ENCODE assay signal across 1 cellular context in the genomic region with DNA sequence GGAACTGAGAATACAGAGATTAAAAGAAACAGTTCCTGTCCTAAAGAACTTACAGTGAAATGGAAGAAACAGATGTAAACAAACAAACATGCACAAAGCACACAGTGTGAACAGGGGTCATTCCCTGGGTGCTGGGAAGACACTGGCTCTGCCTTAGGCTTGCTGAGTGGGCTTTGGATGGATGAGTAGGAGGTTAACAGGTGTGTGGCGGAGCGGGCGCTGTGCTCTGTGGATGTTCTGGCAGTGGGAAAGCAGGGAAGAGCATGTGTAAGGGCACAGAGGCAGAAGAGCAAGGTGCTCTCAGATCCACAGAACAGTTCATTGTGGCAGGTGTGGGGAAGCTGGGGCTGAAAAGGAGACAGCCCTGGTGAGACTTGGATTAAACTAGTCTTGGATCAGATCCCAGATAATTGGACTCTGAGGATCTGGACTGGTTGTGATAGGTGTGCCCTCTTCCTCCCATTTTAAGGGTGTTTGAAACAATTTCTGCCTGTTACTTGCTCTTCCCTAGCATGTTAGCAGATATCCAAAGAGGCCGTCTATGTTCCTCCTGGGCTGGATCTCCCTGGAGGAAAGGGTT.
TF ChIP-seq lines count a peak whose summit lies in the region.

No MANE protein-coding gene starts in this region.

TF ChIP-seq in HepG2, 621 proteins besides CTCF, POLR2A, EP300 and RAD21:
- TF ChIP-seq NFIC (IDR thresholded peaks at IDR 0.05; ENCODE audit: low read length) (no peak), ZNF563 (CRISPR knock-in tag; IDR thresholded peaks at IDR 0.05) (peak; percentile 39; the same call in 1 of the 2 replicates), ZNF484 (CRISPR knock-in tag; IDR thresholded peaks at IDR 0.05; ENCODE audit: borderline replicate concordance, low read depth) (no peak), ZFX (CRISPR knock-in tag; IDR thresholded peaks at IDR 0.05; ENCODE audit: low read depth) (no peak), KLF16 (CRISPR knock-in tag; IDR thresholded peaks at IDR 0.05) (no peak)
TF ChIP-seq in HepG2: peak in this region for 1.
